Comparison of ENCODE assay signal across 1 cellular context in genomic region chr20:49713779-49714712, GRCh38.
TF ChIP-seq lines count a peak whose summit lies in the region.

A gene with protein sequence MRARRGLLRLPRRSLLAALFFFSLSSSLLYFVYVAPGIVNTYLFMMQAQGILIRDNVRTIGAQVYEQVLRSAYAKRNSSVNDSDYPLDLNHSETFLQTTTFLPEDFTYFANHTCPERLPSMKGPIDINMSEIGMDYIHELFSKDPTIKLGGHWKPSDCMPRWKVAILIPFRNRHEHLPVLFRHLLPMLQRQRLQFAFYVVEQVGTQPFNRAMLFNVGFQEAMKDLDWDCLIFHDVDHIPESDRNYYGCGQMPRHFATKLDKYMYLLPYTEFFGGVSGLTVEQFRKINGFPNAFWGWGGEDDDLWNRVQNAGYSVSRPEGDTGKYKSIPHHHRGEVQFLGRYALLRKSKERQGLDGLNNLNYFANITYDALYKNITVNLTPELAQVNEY (minus strand): TSS chr20:49713878. CDS start chr20:49713690, 188 bp downstream.

TF ChIP-seq in GM12878, 131 proteins besides CTCF, POLR2A, EP300 and RAD21 (continued from another document and continues in another):
- TF ChIP-seq IKZF2 (IDR thresholded peaks at IDR 0.05) (no peak), CHD4 (IDR thresholded peaks at IDR 0.05) (no peak), TCF12 (IDR thresholded peaks at IDR 0.05; ENCODE audit: low read depth, low read length) (no peak), JUND (IDR thresholded peaks at IDR 0.05; ENCODE audit: low read depth, low read length) (no peak), EZH2 (IDR thresholded peaks at IDR 0.05; ENCODE audit: borderline replicate concordance, control insufficient read depth, low read depth, low read length) (no peak), PML (IDR thresholded peaks at IDR 0.05; ENCODE audit: low read length) (peak; percentile 29; the same call in 1 of the 2 replicates), SMAD5 (IDR thresholded peaks at IDR 0.05; ENCODE audit: low read depth) (no peak), CUX1 (IDR thresholded peaks at IDR 0.05; ENCODE audit: insufficient replicate concordance, low read depth, low read length) (no peak), SMC3 (IDR thresholded peaks at IDR 0.05; ENCODE audit: borderline replicate concordance, low read length) (no peak; the same call in 1 of the 2 replicates), CREB1 (IDR thresholded peaks at IDR 0.05; ENCODE audit: low read depth) (0 out of 2 replicates have a peak, but pooled peaks have one; percentile 22), IRF4 (IDR thresholded peaks at IDR 0.05; ENCODE audit: low read depth, low read length) (no peak), HCFC1 (IDR thresholded peaks at IDR 0.05; ENCODE audit: low read length) (peak; percentile 31; the same call in 1 of the 2 replicates), SKIL (IDR thresholded peaks at IDR 0.05; ENCODE audit: low read depth, poor library complexity, severe bottlenecking) (no peak), BCL11A (IDR thresholded peaks at IDR 0.05; ENCODE audit: low read depth, low read length) (no peak), SUZ12 (IDR thresholded peaks at IDR 0.05; ENCODE audit: unreplicated experiment) (no peak), RFX5 (IDR thresholded peaks at IDR 0.05; ENCODE audit: low read depth, low read length) (no peak), KAT2A (conservative IDR thresholded peaks at IDR 0.05; ENCODE audit: control insufficient read depth, low read depth, low read length) (no peak), SREBF1 (IDR thresholded peaks at IDR 0.05; ENCODE audit: low read length) (no peak), ZBED1 (IDR thresholded peaks at IDR 0.05; ENCODE audit: borderline replicate concordance) (no peak), NFXL1 (IDR thresholded peaks at IDR 0.05; ENCODE audit: borderline replicate concordance) (no peak), TBL1XR1 (IDR thresholded peaks at IDR 0.05; ENCODE audit: low read depth, low read length) (no peak), NR2C2 (IDR thresholded peaks at IDR 0.05; ENCODE audit: borderline replicate concordance, control insufficient read depth, insufficient read length, low read depth) (no peak), PBX3 (IDR thresholded peaks at IDR 0.05; ENCODE audit: insufficient replicate concordance, low read depth, low read length) (no peak), PAX8 (IDR thresholded peaks at IDR 0.05) (no peak), EED (IDR thresholded peaks at IDR 0.05; ENCODE audit: low read depth) (no peak), NFYA (IDR thresholded peaks at IDR 0.05; ENCODE audit: borderline replicate concordance, low read depth, low read length) (no peak), TAF1 (IDR thresholded peaks at IDR 0.05; ENCODE audit: borderline replicate concordance, low read depth, low read length) (no peak), POLR2AphosphoS5 (IDR thresholded peaks at IDR 0.05; ENCODE audit: low read length) (no peak), RBBP5 (conservative IDR thresholded peaks at IDR 0.05) (no peak), CBX5 (IDR thresholded peaks at IDR 0.05; ENCODE audit: low read depth) (no peak), MYC (IDR thresholded peaks at IDR 0.05; ENCODE audit: insufficient read depth, insufficient read length, insufficient replicate concordance, low read length, severe bottlenecking) (no peak), ELK1 (IDR thresholded peaks at IDR 0.05; ENCODE audit: low read depth, low read length) (no peak), RCOR1 (conservative IDR thresholded peaks at IDR 0.05; ENCODE audit: low read depth, low read length) (no peak), NRF1 (conservative IDR thresholded peaks at IDR 0.05; ENCODE audit: low read depth, low read length) (peak; percentile 46), NFIC (IDR thresholded peaks at IDR 0.05; ENCODE audit: low read depth, low read length) (0 out of 2 replicates have a peak, but pooled peaks have one; percentile 19), SIX5 (IDR thresholded peaks at IDR 0.05; ENCODE audit: low read depth, low read length, severe bottlenecking) (no peak), SUPT20H (IDR thresholded peaks at IDR 0.05; ENCODE audit: borderline replicate concordance, control insufficient read depth, low read depth, low read length) (peak; percentile 46; the same call in 1 of the 2 replicates), POU2F2 (IDR thresholded peaks at IDR 0.05; ENCODE audit: borderline replicate concordance, low read depth, low read length) (no peak)
- TF ChIP-seq, protein P1, sequence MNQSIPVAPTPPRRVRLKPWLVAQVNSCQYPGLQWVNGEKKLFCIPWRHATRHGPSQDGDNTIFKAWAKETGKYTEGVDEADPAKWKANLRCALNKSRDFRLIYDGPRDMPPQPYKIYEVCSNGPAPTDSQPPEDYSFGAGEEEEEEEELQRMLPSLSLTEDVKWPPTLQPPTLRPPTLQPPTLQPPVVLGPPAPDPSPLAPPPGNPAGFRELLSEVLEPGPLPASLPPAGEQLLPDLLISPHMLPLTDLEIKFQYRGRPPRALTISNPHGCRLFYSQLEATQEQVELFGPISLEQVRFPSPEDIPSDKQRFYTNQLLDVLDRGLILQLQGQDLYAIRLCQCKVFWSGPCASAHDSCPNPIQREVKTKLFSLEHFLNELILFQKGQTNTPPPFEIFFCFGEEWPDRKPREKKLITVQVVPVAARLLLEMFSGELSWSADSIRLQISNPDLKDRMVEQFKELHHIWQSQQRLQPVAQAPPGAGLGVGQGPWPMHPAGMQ (IDR thresholded peaks at IDR 0.05; ENCODE audit: borderline replicate concordance), result no peak
- TF ChIP-seq, protein P2, sequence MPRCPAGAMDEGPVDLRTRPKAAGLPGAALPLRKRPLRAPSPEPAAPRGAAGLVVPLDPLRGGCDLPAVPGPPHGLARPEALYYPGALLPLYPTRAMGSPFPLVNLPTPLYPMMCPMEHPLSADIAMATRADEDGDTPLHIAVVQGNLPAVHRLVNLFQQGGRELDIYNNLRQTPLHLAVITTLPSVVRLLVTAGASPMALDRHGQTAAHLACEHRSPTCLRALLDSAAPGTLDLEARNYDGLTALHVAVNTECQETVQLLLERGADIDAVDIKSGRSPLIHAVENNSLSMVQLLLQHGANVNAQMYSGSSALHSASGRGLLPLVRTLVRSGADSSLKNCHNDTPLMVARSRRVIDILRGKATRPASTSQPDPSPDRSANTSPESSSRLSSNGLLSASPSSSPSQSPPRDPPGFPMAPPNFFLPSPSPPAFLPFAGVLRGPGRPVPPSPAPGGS (IDR thresholded peaks at IDR 0.05; ENCODE audit: borderline replicate concordance, insufficient read depth, low read depth, low read length, poor library complexity, severe bottlenecking), result peak; percentile 22
- TF ChIP-seq, protein P3, sequence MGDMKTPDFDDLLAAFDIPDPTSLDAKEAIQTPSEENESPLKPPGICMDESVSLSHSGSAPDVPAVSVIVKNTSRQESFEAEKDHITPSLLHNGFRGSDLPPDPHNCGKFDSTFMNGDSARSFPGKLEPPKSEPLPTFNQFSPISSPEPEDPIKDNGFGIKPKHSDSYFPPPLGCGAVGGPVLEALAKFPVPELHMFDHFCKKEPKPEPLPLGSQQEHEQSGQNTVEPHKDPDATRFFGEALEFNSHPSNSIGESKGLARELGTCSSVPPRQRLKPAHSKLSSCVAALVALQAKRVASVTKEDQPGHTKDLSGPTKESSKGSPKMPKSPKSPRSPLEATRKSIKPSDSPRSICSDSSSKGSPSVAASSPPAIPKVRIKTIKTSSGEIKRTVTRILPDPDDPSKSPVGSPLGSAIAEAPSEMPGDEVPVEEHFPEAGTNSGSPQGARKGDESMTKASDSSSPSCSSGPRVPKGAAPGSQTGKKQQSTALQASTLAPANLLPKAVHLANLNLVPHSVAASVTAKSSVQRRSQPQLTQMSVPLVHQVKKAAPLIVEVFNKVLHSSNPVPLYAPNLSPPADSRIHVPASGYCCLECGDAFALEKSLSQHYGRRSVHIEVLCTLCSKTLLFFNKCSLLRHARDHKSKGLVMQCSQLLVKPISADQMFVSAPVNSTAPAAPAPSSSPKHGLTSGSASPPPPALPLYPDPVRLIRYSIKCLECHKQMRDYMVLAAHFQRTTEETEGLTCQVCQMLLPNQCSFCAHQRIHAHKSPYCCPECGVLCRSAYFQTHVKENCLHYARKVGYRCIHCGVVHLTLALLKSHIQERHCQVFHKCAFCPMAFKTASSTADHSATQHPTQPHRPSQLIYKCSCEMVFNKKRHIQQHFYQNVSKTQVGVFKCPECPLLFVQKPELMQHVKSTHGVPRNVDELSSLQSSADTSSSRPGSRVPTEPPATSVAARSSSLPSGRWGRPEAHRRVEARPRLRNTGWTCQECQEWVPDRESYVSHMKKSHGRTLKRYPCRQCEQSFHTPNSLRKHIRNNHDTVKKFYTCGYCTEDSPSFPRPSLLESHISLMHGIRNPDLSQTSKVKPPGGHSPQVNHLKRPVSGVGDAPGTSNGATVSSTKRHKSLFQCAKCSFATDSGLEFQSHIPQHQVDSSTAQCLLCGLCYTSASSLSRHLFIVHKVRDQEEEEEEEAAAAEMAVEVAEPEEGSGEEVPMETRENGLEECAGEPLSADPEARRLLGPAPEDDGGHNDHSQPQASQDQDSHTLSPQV (IDR thresholded peaks at IDR 0.05), result no peak
